In genomic region chr2:37319754-37320609, GRCh38 we compare ENCODE assay signal across 19 cellular contexts. TPM values are rescaled to one million over a fixed set of nuclear protein-coding genes. Genes with fewer than 3 reads are reported as not detected.
"Had no signal": no experiment of that assay in that cellular context is flagged by ENCODE, and none has a peak within 500 bp of the region (broad histone marks: within the 10 kb centered on the region; RNA-seq: fewer than 3 reads in every experiment).

No MANE protein-coding gene starts in this region.

- H3K27me3 ChIP-seq: esophagus muscularis mucosa, heart right ventricle, left lung, right atrium auricular region, stomach, testis, upper lobe of left lung had no signal

- H3K27ac ChIP-seq: esophagus muscularis mucosa, heart right ventricle, left lung, prostate gland, right atrium auricular region, stomach, testis, upper lobe of left lung had no signal

- H3K27ac Mint-ChIP-seq: activated CD4-positive, alpha-beta T cell treated with anti-CD3 and anti-CD28 coated beads, Interleukin-2, amount 10 ng/mL, durations not matched to agents 7 days and 5 days; activated CD8-positive, alpha-beta T cell treated with anti-CD3 and anti-CD28 coated beads, Interleukin-2, amount 10 ng/mL, durations not matched to agents 7 days and 5 days had no signal

- H3K9me3 Mint-ChIP-seq: activated CD4-positive, alpha-beta T cell treated with anti-CD3 and anti-CD28 coated beads, Interleukin-2, amount 10 ng/mL, durations not matched to agents 7 days and 5 days; activated T-cell treated with anti-CD3 and anti-CD28 coated beads, Interleukin-2, amount 50 U/mL, for 4 hours had no signal

- H3K4me3 ChIP-seq: esophagus muscularis mucosa, heart right ventricle, left lung, prostate gland, right atrium auricular region, stomach, testis, upper lobe of left lung had no signal

- ATAC-seq: activated CD4-positive, CD25-positive, alpha-beta regulatory T cell treated with anti-CD3 and anti-CD28 coated beads, Interleukin-2, amount 50 U/mL, for 24 hours; activated CD8-positive, alpha-beta T cell treated with anti-CD3 and anti-CD28 coated beads, Interleukin-2, amount 10 ng/mL, durations not matched to agents 7 days and 5 days; activated T-cell treated with anti-CD3 and anti-CD28 coated beads, Interleukin-2, amount 50 U/mL, for 4 hours; heart right ventricle; left lung had no signal

- H3K4me1 ChIP-seq: prostate gland had no signal

- H3K36me3 ChIP-seq: esophagus muscularis mucosa, left lung, prostate gland, right atrium auricular region, upper lobe of left lung had no signal

- DNase-seq: activated CD4-positive, alpha-beta T cell treated with anti-CD3 and anti-CD28 coated beads, Interleukin-2, amount 10 ng/mL, durations not matched to agents 7 days and 5 days; activated CD8-positive, alpha-beta T cell treated with anti-CD3 and anti-CD28 coated beads, Interleukin-2, amount 10 ng/mL, durations not matched to agents 7 days and 5 days; activated naive CD4-positive, alpha-beta T cell treated with anti-CD3 and anti-CD28 coated beads, Interleukin-2, amount 50 U/mL, for 16 hours; activated T-cell treated with anti-CD3 and anti-CD28 coated beads, Interleukin-2, amount 50 U/mL, for 4 hours; cerebellar nuclear complex; cortex of kidney; effector CD4-positive, alpha-beta T cell; heart right ventricle; left lung; mammary epithelial cell; stomach; T1000; testis; upper lobe of left lung had no signal

- H3K4me3 Mint-ChIP-seq: activated CD4-positive, alpha-beta T cell treated with anti-CD3 and anti-CD28 coated beads, Interleukin-2, amount 10 ng/mL, durations not matched to agents 7 days and 5 days; activated CD8-positive, alpha-beta T cell treated with anti-CD3 and anti-CD28 coated beads, Interleukin-2, amount 10 ng/mL, durations not matched to agents 7 days and 5 days; activated T-cell treated with anti-CD3 and anti-CD28 coated beads, Interleukin-2, amount 50 U/mL, for 4 hours had no signal

RNA-seq across cellular contexts. Expression of gene QPCT, which starts 24.4 kb away (rescaled TPM):
- total RNA-seq: activated CD4-positive, alpha-beta T cell treated with anti-CD3 and anti-CD28 coated beads, Interleukin-2, amount 10 ng/mL, durations not matched to agents 7 days and 5 days; activated CD8-positive, alpha-beta T cell treated with anti-CD3 and anti-CD28 coated beads, Interleukin-2, amount 10 ng/mL, durations not matched to agents 7 days and 5 days; osteocyte had no signal
